8 cellular contexts compared by ENCODE assay signal in genomic region chr12:57242329-57242690, GRCh38. TPM values are rescaled to one million over a fixed set of nuclear protein-coding genes. Genes with fewer than 3 reads are reported as not detected.
DNase-seq lines count a peak whose midpoint lies in the region; ATAC-seq, FAIRE-seq and TF ChIP-seq lines count a peak whose summit lies in the region.

No MANE protein-coding gene starts in this region.

- no peak overlapping the region for H3K27ac ChIP-seq in CD4-positive, alpha-beta T cell (ENCODE audit: low read depth, low read length)
- no peak overlapping the region for H3K27ac ChIP-seq in astrocyte (ENCODE audit: low read depth, low read length)

- ATAC-seq in CD4-positive, alpha-beta T cell (ENCODE audit: poor library complexity): no peak
- no peak for ATAC-seq in naive B cell (ENCODE audit: low read depth in 2 of 2)
- no peak for ATAC-seq in esophagus mucosa
- no peak for ATAC-seq in GM19452 (IDR thresholded peaks at IDR 0.05; ENCODE audit: unreplicated experiment)

- no peak for DNase-seq in CD4-positive, alpha-beta T cell
- peak; percentile 62 for DNase-seq in NCI-H1048 (lab: John Stamatoyannopoulos, UW)
- DNase-seq in astrocyte (ENCODE audit: low read depth): no peak
- DNase-seq in naive B cell: no peak
- no peak for DNase-seq in activated gamma-delta T cell treated with Interleukin-2 at 50 U/mL for 16 hours
- no peak for DNase-seq in OCI-M1 (lab: John Stamatoyannopoulos, UW)

- no peak for TF ChIP-seq CTCF in CD4-positive, alpha-beta T cell (IDR thresholded peaks at IDR 0.05)
- no peak for TF ChIP-seq CTCF in astrocyte (IDR thresholded peaks at IDR 0.05; ENCODE audit: insufficient read depth, low read depth, low read length)

- CTCF ChIA-PET in CD4-positive, alpha-beta T cell (lab: Charles Lee): interaction anchor here (0.6 to 10.7 kb wide), 8 partner anchors 12 to 491 kb away, joined by 3 to 225 read pairs (median 7); partner anchors contain the start of genes NXPH4, SHMT2 and STAT6

- H3K4me1 ChIP-seq in astrocyte (ENCODE audit: insufficient read depth, low read length): peaks cover 30% of the 10 kb centered on the region

- H3K36me3 Mint-ChIP-seq in CD4-positive, alpha-beta T cell (ENCODE audit: low read depth): no peaks in the 10 kb centered on the region
- peaks cover 6% of the 10 kb centered on the region for H3K36me3 Mint-ChIP-seq in astrocyte (ENCODE audit: low read depth, unreplicated experiment)
- no peaks in the 10 kb centered on the region for H3K36me3 Mint-ChIP-seq in naive B cell

- H4K20me1 ChIP-seq in astrocyte (ENCODE audit: insufficient read depth, low read length): peaks cover 19% of the 10 kb centered on the region

- peak overlapping the region; percentile 68 for H3K4me3 Mint-ChIP-seq in CD4-positive, alpha-beta T cell
- H3K4me3 Mint-ChIP-seq in astrocyte (ENCODE audit: unreplicated experiment): peak overlapping the region; percentile 87
- peak overlapping the region; percentile 67 to 99 (median 88) for H3K4me3 Mint-ChIP-seq in naive B cell

- intact Hi-C loops in CD4-positive, alpha-beta T cell (cut with DNase I, micrococcal nuclease): loop anchor here in 1 of 2 experiments (5.0 kb wide), 1 partner anchor 115 kb away; the partner anchor contains the start of gene LRP1

- POLR2A ChIA-PET in CD4-positive, alpha-beta T cell (lab: Charles Lee): interaction anchor here (0.6 to 4.3 kb wide), 11 partner anchors 9 to 196 kb away, joined by 3 to 19 read pairs (median 5); partner anchors contain the start of genes NEMP1 and SHMT2

- H3K4me1 Mint-ChIP-seq in CD4-positive, alpha-beta T cell (ENCODE audit: low read depth): peaks cover 66% of the 10 kb centered on the region
- H3K4me1 Mint-ChIP-seq in astrocyte (ENCODE audit: low read depth, unreplicated experiment): peaks cover 25% of the 10 kb centered on the region
- peaks cover 56 to 67% (median 64%) of the 10 kb centered on the region in 3 donors for H3K4me1 Mint-ChIP-seq in naive B cell

- no peaks in the 10 kb centered on the region for H3K9me3 Mint-ChIP-seq in CD4-positive, alpha-beta T cell
- H3K9me3 Mint-ChIP-seq in astrocyte (ENCODE audit: unreplicated experiment) (no peaks in the 10 kb centered on the region), naive B cell (peaks cover 0 to 1% (median 0%) of the 10 kb centered on the region in 7 donors)

- no peak overlapping the region for H3K27ac Mint-ChIP-seq in CD4-positive, alpha-beta T cell
- H3K27ac Mint-ChIP-seq in astrocyte (ENCODE audit: unreplicated experiment) (no peak overlapping the region), naive B cell (peak overlapping the region; percentile 79 to 98 (median 90))

- H3K79me2 ChIP-seq in astrocyte (ENCODE audit: insufficient read depth, low read length): no peaks in the 10 kb centered on the region

- H3K9me3 ChIP-seq in CD4-positive, alpha-beta T cell (ENCODE audit: control insufficient read depth, low read length): no peaks in the 10 kb centered on the region
- no peaks in the 10 kb centered on the region for H3K9me3 ChIP-seq in astrocyte (ENCODE audit: insufficient read depth, low read depth, low read length)

- no peaks in the 10 kb centered on the region for H3K36me3 ChIP-seq in astrocyte (ENCODE audit: insufficient read depth, low read length)

- no peak overlapping the region for H3K4me3 ChIP-seq in astrocyte (ENCODE audit: insufficient read depth, low read depth, low read length)

- H3K27me3 ChIP-seq in CD4-positive, alpha-beta T cell (ENCODE audit: control insufficient read depth, insufficient read depth, low read length): peaks cover 52% of the 10 kb centered on the region
- H3K27me3 ChIP-seq in astrocyte (ENCODE audit: insufficient read depth, low read length): peaks cover 25% of the 10 kb centered on the region

- no peak overlapping the region for H3K9ac ChIP-seq in astrocyte (ENCODE audit: low read length)

- H3K27me3 Mint-ChIP-seq in CD4-positive, alpha-beta T cell: peaks cover 68% of the 10 kb centered on the region
- H3K27me3 Mint-ChIP-seq in astrocyte (ENCODE audit: low read depth, unreplicated experiment) (peaks cover 30% of the 10 kb centered on the region), naive B cell (peaks cover 38 to 53% (median 48%) of the 10 kb centered on the region in 3 donors)

- H3K4me2 ChIP-seq in astrocyte (ENCODE audit: low read length): peak overlapping the region; percentile 88

- FAIRE-seq in astrocyte (lab: Jason Lieb, UNC): no peak

- no peak overlapping the region for H2AFZ ChIP-seq in astrocyte (ENCODE audit: low read depth, low read length)

RNA-seq across cellular contexts. Expression of gene STAC3, which starts 8.7 kb away (rescaled TPM):
- 1 to 10 TPM; 2.0 to 3.0 TPM for total RNA-seq in CD4-positive, alpha-beta T cell
- 0.75 and 0.82 TPM in 2 replicates for total RNA-seq in astrocyte
- under 1 TPM in 4 of 6 donors, not detected in 2; 0.32 to 0.43 (median 0.38) TPM for polyA plus RNA-seq in naive B cell (ENCODE audit: low read depth in 6 of 6)
- 1.1 TPM for total RNA-seq in esophagus mucosa

RNA-seq across cellular contexts. Expression of gene SHMT2, which starts 12.8 kb away (rescaled TPM):
- 10 to 100 TPM; 21.3 to 22.2 TPM for total RNA-seq in CD4-positive, alpha-beta T cell
- total RNA-seq in astrocyte (197 and 217 TPM in 2 replicates), esophagus mucosa (126 TPM)
- 100 to 1,000 TPM; 160 to 183 (median 173) TPM for polyA plus RNA-seq in naive B cell (ENCODE audit: low read depth in 6 of 6)

RNA-seq across cellular contexts. Expression of gene NXPH4, which starts 25.7 kb away (rescaled TPM):
- not detected for total RNA-seq in CD4-positive, alpha-beta T cell
- total RNA-seq in astrocyte: 14.5 and 22.3 TPM in 2 replicates
- 1 to 10 TPM; 1.2 to 4.9 (median 2.8) TPM for polyA plus RNA-seq in naive B cell (ENCODE audit: low read depth in 6 of 6)
- total RNA-seq in esophagus mucosa: 6.7 TPM

Comparison
In these comparisons a context has a peak if more than half of its experiments do, and no peak if none do; other contexts are left out.
1. H3K27ac Mint-ChIP-seq: peak in naive B cell (6 of 6); none in CD4-positive, alpha-beta T cell (single experiment) and astrocyte (single experiment).
2. Peak in every context shown above with its lines, with median percentiles within 50 percentile points of each other: H3K4me3 Mint-ChIP-seq.